1 cellular context compared by ENCODE assay signal in the genomic region with DNA sequence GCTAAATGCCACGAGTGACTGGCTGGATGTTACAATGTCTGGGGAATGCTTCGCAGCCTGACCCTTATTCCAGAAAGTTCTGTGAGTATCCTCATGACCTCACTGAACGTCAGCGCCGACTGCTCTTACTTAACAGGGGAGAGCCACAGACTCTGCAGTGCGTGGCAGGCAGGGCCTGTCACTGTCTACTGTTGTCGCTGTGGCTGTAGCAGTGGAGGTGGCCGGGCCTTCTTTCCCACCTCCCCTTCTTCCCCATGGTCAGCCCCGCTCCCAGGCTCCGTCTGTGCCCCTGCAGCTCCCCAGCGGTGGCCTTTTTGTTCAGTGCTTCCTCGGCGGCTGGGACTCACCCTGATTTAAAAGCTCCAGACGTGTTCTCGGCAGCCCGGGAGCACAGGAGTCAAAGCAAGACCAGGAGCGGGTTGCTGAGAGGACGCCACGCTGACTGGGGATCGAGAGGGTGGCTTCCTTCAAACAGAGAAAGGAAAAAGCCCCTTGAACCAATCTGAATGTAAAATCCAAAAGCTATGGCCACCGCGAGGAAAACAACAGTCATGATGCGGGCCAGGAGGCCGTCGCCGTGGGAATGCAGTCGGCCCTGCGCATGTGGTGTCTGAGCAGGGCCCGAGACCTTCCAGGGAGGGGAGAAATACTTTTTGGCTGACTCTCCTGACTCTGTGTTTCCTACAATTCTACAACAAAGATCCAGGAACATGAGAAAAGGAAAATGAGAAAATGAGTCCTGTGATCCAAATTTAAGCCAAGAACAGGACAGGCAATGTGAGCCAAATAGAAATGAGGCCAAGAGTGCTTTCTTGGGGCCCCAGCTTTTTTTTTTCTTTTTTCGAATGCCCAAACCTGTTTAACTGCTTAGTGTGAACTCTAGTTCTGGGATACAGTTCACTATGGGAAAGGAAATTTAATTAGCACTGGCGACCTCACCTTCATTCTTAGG.
A peak's percentile ranks its signal among the peaks of the same experiment; 100 is the strongest.
TF ChIP-seq lines count a peak whose summit lies in the region.

No MANE protein-coding gene starts in this region.

TF ChIP-seq in HepG2, 621 proteins besides CTCF, POLR2A, EP300 and RAD21 (continued from another document):
- TF ChIP-seq, protein P1, sequence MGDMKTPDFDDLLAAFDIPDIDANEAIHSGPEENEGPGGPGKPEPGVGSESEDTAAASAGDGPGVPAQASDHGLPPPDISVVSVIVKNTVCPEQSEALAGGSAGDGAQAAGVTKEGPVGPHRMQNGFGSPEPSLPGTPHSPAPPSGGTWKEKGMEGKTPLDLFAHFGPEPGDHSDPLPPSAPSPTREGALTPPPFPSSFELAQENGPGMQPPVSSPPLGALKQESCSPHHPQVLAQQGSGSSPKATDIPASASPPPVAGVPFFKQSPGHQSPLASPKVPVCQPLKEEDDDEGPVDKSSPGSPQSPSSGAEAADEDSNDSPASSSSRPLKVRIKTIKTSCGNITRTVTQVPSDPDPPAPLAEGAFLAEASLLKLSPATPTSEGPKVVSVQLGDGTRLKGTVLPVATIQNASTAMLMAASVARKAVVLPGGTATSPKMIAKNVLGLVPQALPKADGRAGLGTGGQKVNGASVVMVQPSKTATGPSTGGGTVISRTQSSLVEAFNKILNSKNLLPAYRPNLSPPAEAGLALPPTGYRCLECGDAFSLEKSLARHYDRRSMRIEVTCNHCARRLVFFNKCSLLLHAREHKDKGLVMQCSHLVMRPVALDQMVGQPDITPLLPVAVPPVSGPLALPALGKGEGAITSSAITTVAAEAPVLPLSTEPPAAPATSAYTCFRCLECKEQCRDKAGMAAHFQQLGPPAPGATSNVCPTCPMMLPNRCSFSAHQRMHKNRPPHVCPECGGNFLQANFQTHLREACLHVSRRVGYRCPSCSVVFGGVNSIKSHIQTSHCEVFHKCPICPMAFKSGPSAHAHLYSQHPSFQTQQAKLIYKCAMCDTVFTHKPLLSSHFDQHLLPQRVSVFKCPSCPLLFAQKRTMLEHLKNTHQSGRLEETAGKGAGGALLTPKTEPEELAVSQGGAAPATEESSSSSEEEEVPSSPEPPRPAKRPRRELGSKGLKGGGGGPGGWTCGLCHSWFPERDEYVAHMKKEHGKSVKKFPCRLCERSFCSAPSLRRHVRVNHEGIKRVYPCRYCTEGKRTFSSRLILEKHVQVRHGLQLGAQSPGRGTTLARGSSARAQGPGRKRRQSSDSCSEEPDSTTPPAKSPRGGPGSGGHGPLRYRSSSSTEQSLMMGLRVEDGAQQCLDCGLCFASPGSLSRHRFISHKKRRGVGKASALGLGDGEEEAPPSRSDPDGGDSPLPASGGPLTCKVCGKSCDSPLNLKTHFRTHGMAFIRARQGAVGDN (CRISPR knock-in tag; IDR thresholded peaks at IDR 0.05) = peak; percentile 29; the same call in 1 of the 2 replicates
